ENCODE assay signal across 8 cellular contexts in genomic region chr11:102452461-102453285, GRCh38. TPM values are rescaled to one million over a fixed set of nuclear protein-coding genes. Genes with fewer than 3 reads are reported as not detected.
DNase-seq lines count a peak whose midpoint lies in the region; ATAC-seq and TF ChIP-seq lines count a peak whose summit lies in the region.

Gene TMEM123, minus strand, starts transcription at chr11:102452765. Its CDS starts 142 bp downstream, at chr11:102452623.

- H3K27ac Mint-ChIP-seq in activated B cell treated with CpG ODN at 0.5 μM for 24 hours, result peak within 1 kb of the TSS; percentile 99

- H3K4me3 ChIP-seq in cardiac fibroblast (replicated peaks in 1 of 2; ENCODE audit: low read depth in 2 of 2, low read length in 2 of 2), result peak within 1 kb of the TSS; percentile 87 to 89

- no peak for TF ChIP-seq CTCF in activated B cell treated with CpG ODN at 0.5 μM for 24 hours (IDR thresholded peaks at IDR 0.05)
- TF ChIP-seq CTCF in cardiac fibroblast (IDR thresholded peaks at IDR 0.05; ENCODE audit: low read depth, low read length), result no peak

- no peaks in the 10 kb centered on the region for H3K27me3 Mint-ChIP-seq in activated B cell treated with CpG ODN at 0.5 μM for 24 hours

- DNase-seq in SIG-M5 treated with dmso at 0.1 percent for 504 hours (lab: John Stamatoyannopoulos, UW; ENCODE audit: unreplicated experiment) (peak; percentile 85), SIG-M5 (lab: John Stamatoyannopoulos, UW) (no peak), NCI-H2171 treated with DMSO at 0.1 percent for 48 hours (lab: John Stamatoyannopoulos, UW) (peak; percentile 60), activated B cell treated with CpG ODN at 0.5 μM for 24 hours (peak; percentile 85), cardiac fibroblast (ENCODE audit: low read depth in 2 of 2) (peak; percentile 52 to 64), inferior parietal cortex (ENCODE audit: extremely low spot score) (peak; percentile 54)
- DNase-seq in stimulated activated CD4-positive, alpha-beta T cell treated with anti-CD3 and anti-CD28 coated beads, Interleukin-12 subunit alpha, Interleukin-12 subunit beta, amount 100 ng/mL, for 4 hours, result peak; percentile 83

- CTCF ChIA-PET in activated B cell treated with CpG ODN at 0.5 μM for 24 hours (lab: Charles Lee), result interaction anchor here (0.9 to 2.4 kb wide), 6 partner anchors 23 to 160 kb away, joined by 3 to 16 read pairs (median 5); no protein-coding TSS in a partner anchor

- intact Hi-C loops in activated B cell treated with CpG ODN at 0.5 μM for 24 hours (cut with micrococcal nuclease), result loop anchor here (1.0 to 10.0 kb wide), 8 partner anchors 13 to 538 kb away; partner anchors contain the start of genes ANGPTL5, BIRC2, BIRC3 and CEP126

- POLR2A ChIA-PET in activated B cell treated with CpG ODN at 0.5 μM for 24 hours (lab: Charles Lee), result interaction anchor here (0.6 to 4.3 kb wide), 23 partner anchors 9 to 538 kb away, joined by 3 to 63 read pairs (median 4); partner anchors contain the start of genes BIRC2 and CEP126

- H3K4me1 Mint-ChIP-seq in activated B cell treated with CpG ODN at 0.5 μM for 24 hours, result peaks cover 61% of the 10 kb centered on the region

- ATAC-seq in HG02981 (IDR thresholded peaks at IDR 0.05; ENCODE audit: unreplicated experiment), result peak; percentile 57
- ATAC-seq in activated B cell treated with CpG ODN at 0.5 μM for 24 hours (ENCODE audit: low read depth), result peak; percentile 76

- peak within 1 kb of the TSS; percentile 98 for H3K4me3 Mint-ChIP-seq in activated B cell treated with CpG ODN at 0.5 μM for 24 hours

- no peaks in the 10 kb centered on the region for H3K9me3 Mint-ChIP-seq in activated B cell treated with CpG ODN at 0.5 μM for 24 hours

- H3K36me3 Mint-ChIP-seq in activated B cell treated with CpG ODN at 0.5 μM for 24 hours (ENCODE audit: low read depth), result peaks cover 38% of the 10 kb centered on the region

RNA-seq across cellular contexts. Expression of gene TMEM123, which starts in this region (rescaled TPM):
- total RNA-seq in activated B cell treated with CpG ODN at 0.5 μM for 24 hours, result 182 and 191 TPM in 2 replicates
